Comparison of ENCODE assay signal across 8 cellular contexts in the genomic region with DNA sequence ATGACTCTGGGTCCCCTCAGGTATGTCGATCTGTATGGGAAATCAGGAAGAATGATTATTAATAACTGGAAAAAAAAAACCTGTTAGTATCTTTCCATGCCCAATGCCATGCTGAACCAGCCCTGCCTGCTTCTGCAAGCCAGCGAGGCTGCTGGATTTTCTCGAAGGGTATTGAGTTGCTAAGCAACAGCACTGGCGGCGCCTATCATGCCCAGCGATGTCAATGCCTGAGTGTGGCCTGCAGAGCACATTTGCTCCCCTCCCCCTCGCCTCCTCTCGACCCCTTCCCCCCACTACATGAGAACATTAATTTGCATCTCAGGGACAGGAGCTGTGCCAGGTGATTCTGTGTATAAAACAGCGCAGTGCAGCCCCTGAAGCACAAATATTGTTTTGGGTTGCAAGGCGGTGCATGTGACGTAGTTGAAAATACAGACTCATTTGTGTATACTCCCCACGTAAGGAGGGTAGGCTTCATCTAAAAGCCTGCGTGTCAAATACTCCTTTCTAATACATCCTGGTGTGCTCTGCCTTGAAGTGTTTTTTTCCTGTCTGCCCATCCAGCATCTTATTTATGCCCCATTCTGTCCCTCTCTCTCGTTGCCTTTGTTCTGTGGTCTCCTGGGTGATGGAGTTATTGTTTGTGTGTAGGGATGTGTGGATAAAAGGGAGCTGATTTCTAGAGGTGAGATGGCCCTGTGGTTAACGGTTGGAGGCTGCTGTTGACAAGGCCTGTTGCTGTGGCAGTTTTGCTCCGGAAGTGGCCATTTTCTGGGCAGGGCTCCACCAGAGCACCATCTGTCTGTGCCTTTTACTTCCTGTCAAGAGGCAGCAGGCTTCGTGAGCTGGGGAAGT. TPM values are rescaled to one million over a fixed set of nuclear protein-coding genes. Genes with fewer than 3 reads are reported as not detected.
DNase-seq lines count a peak whose midpoint lies in the region; ATAC-seq lines count a peak whose summit lies in the region.

No MANE protein-coding gene starts in this region.

- H3K27me3 Mint-ChIP-seq in activated CD4-positive, alpha-beta T cell treated with anti-CD3 and anti-CD28 coated beads, Interleukin-2, amount 10 ng/mL, durations not matched to agents 7 days and 5 days, result no peaks in the 10 kb centered on the region

- H3K27ac Mint-ChIP-seq in activated CD4-positive, alpha-beta T cell treated with anti-CD3 and anti-CD28 coated beads, Interleukin-2, amount 10 ng/mL, durations not matched to agents 7 days and 5 days, result peak overlapping the region; percentile 99

- ATAC-seq in Right ventricle myocardium inferior (peak; percentile 62), HG03095 (IDR thresholded peaks at IDR 0.05; ENCODE audit: unreplicated experiment) (peak; percentile 43)

- intact Hi-C loops in Right ventricle myocardium inferior (cut with DNase I) (no loop called here), cardiac septum (cut with DNase I) (no loop called here)

- CTCF ChIA-PET in activated CD4-positive, alpha-beta T cell treated with anti-CD3 and anti-CD28 coated beads, Interleukin-2, amount 10 ng/mL, durations not matched to agents 7 days and 5 days (lab: Charles Lee), result interaction anchor here (0.7 to 5.2 kb wide), 11 partner anchors 11 to 188 kb away, joined by 3 to 78 read pairs (median 6); a partner anchor contains a TSS

- H3K36me3 Mint-ChIP-seq in activated CD4-positive, alpha-beta T cell treated with anti-CD3 and anti-CD28 coated beads, Interleukin-2, amount 10 ng/mL, durations not matched to agents 7 days and 5 days (ENCODE audit: low read depth), result peaks cover 71% of the 10 kb centered on the region

- peaks cover 83% of the 10 kb centered on the region for H3K4me1 Mint-ChIP-seq in activated CD4-positive, alpha-beta T cell treated with anti-CD3 and anti-CD28 coated beads, Interleukin-2, amount 10 ng/mL, durations not matched to agents 7 days and 5 days

- POLR2A ChIA-PET in activated CD4-positive, alpha-beta T cell treated with anti-CD3 and anti-CD28 coated beads, Interleukin-2, amount 10 ng/mL, durations not matched to agents 7 days and 5 days (lab: Charles Lee), result interaction anchor here (0.6 to 3.7 kb wide), 6 partner anchors 11 to 32 kb away, joined by 3 to 28 read pairs (median 4); no protein-coding TSS in a partner anchor

- H3K4me3 Mint-ChIP-seq in activated CD4-positive, alpha-beta T cell treated with anti-CD3 and anti-CD28 coated beads, Interleukin-2, amount 10 ng/mL, durations not matched to agents 7 days and 5 days, result peak overlapping the region; percentile 62

- DNase-seq in Right ventricle myocardium inferior (ENCODE audit: missing footprints), result peak; percentile 72
- no peak for DNase-seq in cardiac septum (ENCODE audit: low spot score)
- DNase-seq in NCI-H345 treated with DMSO at 0.1 percent for 48 hours (lab: John Stamatoyannopoulos, UW; ENCODE audit: unreplicated experiment), result peak; percentile 75
- peak; percentile 95 for DNase-seq in activated CD4-positive, alpha-beta T cell treated with anti-CD3 and anti-CD28 coated beads, Interleukin-2, amount 10 ng/mL, durations not matched to agents 7 days and 5 days
- DNase-seq in dedifferentiated amniotic fluid mesenchymal stem cell (ENCODE audit: extremely low spot score), result peak; percentile 23
- DNase-seq in lung microvascular endothelial cell (ENCODE audit: low read depth in 2 of 2), result peak; percentile 47 to 78
- DNase-seq in stimulated activated CD8-positive, alpha-beta memory T cell treated with anti-CD3 and anti-CD28 coated beads, Interleukin-15, amount 100 ng/mL, for 1 hour (ENCODE audit: low read depth), result peak; percentile 61

- H3K9me3 Mint-ChIP-seq in activated CD4-positive, alpha-beta T cell treated with anti-CD3 and anti-CD28 coated beads, Interleukin-2, amount 10 ng/mL, durations not matched to agents 7 days and 5 days, result peaks cover 13% of the 10 kb centered on the region

RNA-seq across cellular contexts. Expression of a gene that starts 32.7 kb away (rescaled TPM):
- total RNA-seq in Right ventricle myocardium inferior (886 TPM), cardiac septum (556 TPM), lung microvascular endothelial cell (172 and 192 TPM in 2 replicates)
- 100 to 1,000 TPM; 190 to 201 TPM for total RNA-seq in activated CD4-positive, alpha-beta T cell treated with anti-CD3 and anti-CD28 coated beads, Interleukin-2, amount 10 ng/mL, durations not matched to agents 7 days and 5 days
